ENCODE assay signal across 10 cellular contexts in genomic region chr1:164602142-164602429, GRCh38. TPM values are rescaled to one million over a fixed set of nuclear protein-coding genes. Genes with fewer than 3 reads are reported as not detected.
A peak's percentile ranks its signal among the peaks of the same experiment; 100 is the strongest.
DNase-seq lines count a peak whose midpoint lies in the region; ATAC-seq and TF ChIP-seq lines count a peak whose summit lies in the region.
"Had no signal": no experiment of that assay in that cellular context is flagged by ENCODE, and none has a peak within 500 bp of the region (broad histone marks: within the 10 kb centered on the region; RNA-seq: fewer than 3 reads in every experiment).

No MANE protein-coding gene starts in this region.

- ATAC-seq in left lobe of liver (peak; percentile 22), HG02642 (IDR thresholded peaks at IDR 0.05; ENCODE audit: poor library complexity, unreplicated experiment) (no peak)

- H3K4me1 ChIP-seq in breast epithelium (peaks cover 4 to 14% of the 10 kb centered on the region in 2 donors), vagina (peaks cover 94% of the 10 kb centered on the region)
- no peaks in the 10 kb centered on the region for H3K4me1 ChIP-seq in CD8-positive, alpha-beta memory T cell (ENCODE audit: insufficient read depth, low read length)

- no peak overlapping the region for H3K4me3 Mint-ChIP-seq in CD8-positive, alpha-beta memory T cell

- intact Hi-C loops in breast epithelium (cut with DNase I; ENCODE audit: low total_unique reads), result no loop called here
- intact Hi-C loops in vagina (cut with DNase I), result no loop called here

- H3K36me3 Mint-ChIP-seq in CD8-positive, alpha-beta memory T cell, result no peaks in the 10 kb centered on the region

- peak; percentile 40 for DNase-seq in SIG-M5 treated with dmso at 0.1 percent for 504 hours (lab: John Stamatoyannopoulos, UW; ENCODE audit: unreplicated experiment)
- no peak for DNase-seq in SIG-M5 (lab: John Stamatoyannopoulos, UW)
- peak; percentile 76 to 88 for DNase-seq in breast epithelium (ENCODE audit: low spot score in 2 of 2)
- no peak for DNase-seq in left lobe of liver (ENCODE audit: low spot score)
- no peak for DNase-seq in vagina (ENCODE audit: extremely low spot score in 2 of 2)
- DNase-seq in CD8-positive, alpha-beta memory T cell, result no peak
- no peak for DNase-seq in SKM-1 treated with dmso at 0.1 percent for 144 hours (lab: John Stamatoyannopoulos, UW; ENCODE audit: unreplicated experiment)
- DNase-seq: activated gamma-delta T cell treated with Interleukin-2 at 50 U/mL for 16 hours; stimulated activated CD4-positive, alpha-beta T cell treated with anti-CD3 and anti-CD28 coated beads, Interleukin-4, amount 100 ng/mL, for 24 hours had no signal

- peak overlapping the region in 2 of 3 donors; percentile 19 to 48 for H3K4me3 ChIP-seq in breast epithelium
- H3K4me3 ChIP-seq in vagina, result no peak overlapping the region
- no peak overlapping the region for H3K4me3 ChIP-seq in CD8-positive, alpha-beta memory T cell (ENCODE audit: low read length)

- H3K9me3 Mint-ChIP-seq in CD8-positive, alpha-beta memory T cell, result peaks cover 0 to 4% (median 0%) of the 10 kb centered on the region in 5 donors

- H3K27me3 Mint-ChIP-seq in CD8-positive, alpha-beta memory T cell, result peaks cover 0 to 4% of the 10 kb centered on the region in 2 donors

- H3K36me3 ChIP-seq in breast epithelium (no peaks in the 10 kb centered on the region), vagina (no peaks in the 10 kb centered on the region)
- H3K36me3 ChIP-seq in CD8-positive, alpha-beta memory T cell (ENCODE audit: insufficient read depth, low read length), result no peaks in the 10 kb centered on the region

- H3K9me3 ChIP-seq in breast epithelium (no peaks in the 10 kb centered on the region), vagina (no peaks in the 10 kb centered on the region)
- H3K9me3 ChIP-seq in CD8-positive, alpha-beta memory T cell (ENCODE audit: low read length), result no peaks in the 10 kb centered on the region

- H3K27me3 ChIP-seq in breast epithelium (no peaks in the 10 kb centered on the region), vagina (no peaks in the 10 kb centered on the region)
- no peaks in the 10 kb centered on the region for H3K27me3 ChIP-seq in CD8-positive, alpha-beta memory T cell (ENCODE audit: insufficient read depth, low read length, poor library complexity, severe bottlenecking)

- TF ChIP-seq CTCF in breast epithelium (IDR thresholded peaks at IDR 0.05) (no peak), vagina (IDR thresholded peaks at IDR 0.05) (no peak)

- peak overlapping the region; percentile 79 to 80 for H3K27ac ChIP-seq in breast epithelium
- H3K27ac ChIP-seq in vagina, result peak overlapping the region; percentile 67
- no peak overlapping the region for H3K27ac ChIP-seq in CD8-positive, alpha-beta memory T cell (ENCODE audit: low read depth, low read length)

- H3K27ac Mint-ChIP-seq in CD8-positive, alpha-beta memory T cell, result no peak overlapping the region

- CTCF ChIA-PET in CD8-positive, alpha-beta memory T cell (lab: Charles Lee), result no interaction called here

- H3K4me1 Mint-ChIP-seq in CD8-positive, alpha-beta memory T cell, result no peaks in the 10 kb centered on the region

- POLR2A ChIA-PET in CD8-positive, alpha-beta memory T cell (lab: Charles Lee), result no interaction called here

- TF ChIP-seq POLR2A in breast epithelium (IDR thresholded peaks at IDR 0.05) (no peak), vagina (IDR thresholded peaks at IDR 0.05) (no peak)

RNA-seq across cellular contexts. Expression of gene PBX1, which starts 43.1 kb away (rescaled TPM):
- total RNA-seq in breast epithelium (100 to 1,000 TPM in 1 of 3 donors, 10 to 100 TPM in 2; 64.5 to 126 (median 95.4) TPM), left lobe of liver (9.5 TPM), vagina (69.0 TPM)
- under 1 TPM; 0.13 to 0.16 TPM for total RNA-seq in CD8-positive, alpha-beta memory T cell
- polyA plus RNA-seq in CD8-positive, alpha-beta memory T cell, result 0.05 TPM

Comparison
In these comparisons a context has a peak if more than half of its experiments do, and no peak if none do; other contexts are left out.
1. DNase-seq: peak in SIG-M5 treated with dmso at 0.1 percent for 504 hours (single experiment) and breast epithelium (2 of 2); none in SIG-M5 (single experiment), left lobe of liver (single experiment), vagina (0 of 2), CD8-positive, alpha-beta memory T cell (0 of 5) and SKM-1 treated with dmso at 0.1 percent for 144 hours (single experiment).
2. H3K4me3 ChIP-seq: peak in breast epithelium (2 of 3); none in vagina (0 of 2) and CD8-positive, alpha-beta memory T cell (single experiment).